Comparison of ENCODE assay signal across 17 cellular contexts in genomic region chr7:42082144-42082543, GRCh38.
DNase-seq lines count a peak whose midpoint lies in the region; ATAC-seq and TF ChIP-seq lines count a peak whose summit lies in the region.
"Had no signal": no experiment of that assay in that cellular context is flagged by ENCODE, and none has a peak within 500 bp of the region (broad histone marks: within the 10 kb centered on the region; RNA-seq: fewer than 3 reads in every experiment).

No MANE protein-coding gene starts in this region.

- TF ChIP-seq CTCF in WTC11 (IDR thresholded peaks at IDR 0.05), result no peak
- no peak for TF ChIP-seq CTCF in fibroblast of pulmonary artery (IDR thresholded peaks at IDR 0.05; ENCODE audit: low read length, missing control alignments)

- TF ChIP-seq POLR2A in GM18505 (IDR thresholded peaks at IDR 0.05; ENCODE audit: borderline replicate concordance, extremely low read depth, insufficient read depth, insufficient read length), result no peak

- H3K27me3 ChIP-seq in trophoblast cell (ENCODE audit: insufficient read depth, low read length), result no peaks in the 10 kb centered on the region
- H3K27me3 ChIP-seq: gastrocnemius medialis, upper lobe of left lung had no signal

- no CpG with 5 or more reads among the region's 8 CpGs for WGBS in trophoblast cell (ENCODE audit: extremely low coverage, insufficient coverage, insufficient read length)

- H3K23ac ChIP-seq in trophoblast cell (ENCODE audit: low read length), result no peak overlapping the region

- H2AFZ ChIP-seq in trophoblast cell (ENCODE audit: insufficient read depth, low read length, poor library complexity), result no peak overlapping the region

- peak overlapping the region; percentile 15 for H3K9ac ChIP-seq in trophoblast cell (ENCODE audit: low read length)

- peaks cover 3 to 6% of the 10 kb centered on the region in 2 experiments for H3K4me1 ChIP-seq in trophoblast cell (ENCODE audit: control insufficient read depth in 1 of 2, insufficient read depth in 2 of 2, low read length in 2 of 2)

- H2BK120ac ChIP-seq in trophoblast cell (ENCODE audit: insufficient read depth, low read length, poor library complexity), result no peak overlapping the region

- CTCF ChIA-PET in WTC11 (lab: Charles Lee), result no interaction called here

- H3K27ac ChIP-seq in trophoblast cell (ENCODE audit: low read depth, low read length), result no peak overlapping the region
- H3K27ac ChIP-seq: dorsolateral prefrontal cortex, gastrocnemius medialis, upper lobe of left lung had no signal

- peak overlapping the region; percentile 10; the same call in 1 of the 2 replicates for H3K27ac Mint-ChIP-seq in WTC11
- H3K27ac Mint-ChIP-seq: activated naive CD8-positive, alpha-beta T cell treated with anti-CD3 and anti-CD28 coated beads for 36 hours had no signal

- no peaks in the 10 kb centered on the region for H3K79me1 ChIP-seq in trophoblast cell (ENCODE audit: low read length)

- H3K4me3 Mint-ChIP-seq in WTC11, result no peak overlapping the region
- H3K4me3 Mint-ChIP-seq: activated naive CD8-positive, alpha-beta T cell treated with anti-CD3 and anti-CD28 coated beads for 36 hours had no signal

- no peak overlapping the region for H3K14ac ChIP-seq in trophoblast cell (ENCODE audit: low read length)

- peaks cover 3% of the 10 kb centered on the region for H3K9me3 Mint-ChIP-seq in WTC11
- H3K9me3 Mint-ChIP-seq: activated naive CD8-positive, alpha-beta T cell treated with anti-CD3 and anti-CD28 coated beads for 36 hours had no signal

- no peak for ATAC-seq in WTC11
- ATAC-seq in GM18505 (IDR thresholded peaks at IDR 0.05; ENCODE audit: unreplicated experiment), result no peak
- ATAC-seq: gastrocnemius medialis, Panc1 had no signal

- no peak overlapping the region for H4K12ac ChIP-seq in trophoblast cell (ENCODE audit: low read depth, low read length)

- H3K36me3 ChIP-seq in trophoblast cell (ENCODE audit: control insufficient read depth in 1 of 2, insufficient read depth in 2 of 2, low read length in 2 of 2), result no peaks in the 10 kb centered on the region
- H3K36me3 ChIP-seq: gastrocnemius medialis, upper lobe of left lung had no signal

- H3K4me1 Mint-ChIP-seq in WTC11, result peaks cover 30% of the 10 kb centered on the region
- H3K4me1 Mint-ChIP-seq: activated naive CD8-positive, alpha-beta T cell treated with anti-CD3 and anti-CD28 coated beads for 36 hours had no signal

- H3K4me2 ChIP-seq in trophoblast cell (ENCODE audit: low read length), result no peak overlapping the region

- no peak overlapping the region for H4K8ac ChIP-seq in trophoblast cell (ENCODE audit: low read depth, low read length)

- H2BK12ac ChIP-seq in trophoblast cell (ENCODE audit: low read length), result no peak overlapping the region

- POLR2A ChIA-PET in WTC11 (lab: Charles Lee), result no interaction called here

- no peaks in the 10 kb centered on the region for H3K79me2 ChIP-seq in trophoblast cell (ENCODE audit: control insufficient read depth, insufficient read depth, low read length, poor library complexity)

- H4K91ac ChIP-seq in trophoblast cell (ENCODE audit: low read depth, low read length), result no peak overlapping the region

- H3K9me3 ChIP-seq in trophoblast cell (ENCODE audit: insufficient read depth, low read depth, low read length), result no peaks in the 10 kb centered on the region
- H3K9me3 ChIP-seq: gastrocnemius medialis, upper lobe of left lung had no signal

- no peak overlapping the region for H2AK5ac ChIP-seq in trophoblast cell (ENCODE audit: low read length)

- H3K4me3 ChIP-seq in fibroblast of pulmonary artery (replicated peaks; ENCODE audit: low read depth, low read length), result no peak overlapping the region
- H3K4me3 ChIP-seq in trophoblast cell (ENCODE audit: low read depth, low read length), result peak overlapping the region; percentile 20
- H3K4me3 ChIP-seq: dorsolateral prefrontal cortex, gastrocnemius medialis, upper lobe of left lung had no signal

- peak; percentile 45 for DNase-seq in EL
- no peak for DNase-seq in WTC11 (ENCODE audit: low spot score)
- DNase-seq in fibroblast of pulmonary artery (ENCODE audit: low read depth), result peak; percentile 51
- no peak for DNase-seq in trophoblast cell
- DNase-seq in NCI-H510A (lab: John Stamatoyannopoulos, UW), result no peak
- DNase-seq in activated CD4-positive, alpha-beta T cell treated with anti-CD3 and anti-CD28 coated beads, Interleukin-2, amount 50 U/mL, for 1 hour, result no peak
- no peak for DNase-seq in NCI-H748 treated with DMSO at 0.1 percent for 48 hours (lab: John Stamatoyannopoulos, UW)
- DNase-seq: activated naive CD8-positive, alpha-beta T cell treated with anti-CD3 and anti-CD28 coated beads for 36 hours; C1 segment of cervical spinal cord; dorsolateral prefrontal cortex; gastrocnemius medialis; NCI-H1105; NCI-H510A treated with DMSO at 0.1 percent for 48 hours; stimulated activated CD4-positive, alpha-beta T cell treated with anti-CD3 and anti-CD28 coated beads, Interleukin-4, amount 100 ng/mL, for 24 hours; upper lobe of left lung had no signal

- H3K4ac ChIP-seq in trophoblast cell (ENCODE audit: low read depth, low read length), result no peak overlapping the region

- H3K27me3 Mint-ChIP-seq in WTC11 (ENCODE audit: low read depth), result peaks cover 11% of the 10 kb centered on the region

- no peak overlapping the region for H3K18ac ChIP-seq in trophoblast cell (ENCODE audit: low read length)

- no peak overlapping the region for H2BK5ac ChIP-seq in trophoblast cell (ENCODE audit: low read depth, low read length, poor library complexity)

- no peaks in the 10 kb centered on the region; the same call in 1 of the 2 replicates for H3K36me3 Mint-ChIP-seq in WTC11
- H3K36me3 Mint-ChIP-seq: activated naive CD8-positive, alpha-beta T cell treated with anti-CD3 and anti-CD28 coated beads for 36 hours had no signal

TF ChIP-seq in WTC11, 78 proteins besides CTCF, POLR2A, EP300 and RAD21 (continues in another document):
- TF ChIP-seq, protein P1, sequence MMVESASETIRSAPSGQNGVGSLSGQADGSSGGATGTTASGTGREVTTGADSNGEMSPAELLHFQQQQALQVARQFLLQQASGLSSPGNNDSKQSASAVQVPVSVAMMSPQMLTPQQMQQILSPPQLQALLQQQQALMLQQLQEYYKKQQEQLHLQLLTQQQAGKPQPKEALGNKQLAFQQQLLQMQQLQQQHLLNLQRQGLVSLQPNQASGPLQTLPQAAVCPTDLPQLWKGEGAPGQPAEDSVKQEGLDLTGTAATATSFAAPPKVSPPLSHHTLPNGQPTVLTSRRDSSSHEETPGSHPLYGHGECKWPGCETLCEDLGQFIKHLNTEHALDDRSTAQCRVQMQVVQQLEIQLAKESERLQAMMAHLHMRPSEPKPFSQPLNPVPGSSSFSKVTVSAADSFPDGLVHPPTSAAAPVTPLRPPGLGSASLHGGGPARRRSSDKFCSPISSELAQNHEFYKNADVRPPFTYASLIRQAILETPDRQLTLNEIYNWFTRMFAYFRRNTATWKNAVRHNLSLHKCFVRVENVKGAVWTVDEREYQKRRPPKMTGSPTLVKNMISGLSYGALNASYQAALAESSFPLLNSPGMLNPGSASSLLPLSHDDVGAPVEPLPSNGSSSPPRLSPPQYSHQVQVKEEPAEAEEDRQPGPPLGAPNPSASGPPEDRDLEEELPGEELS (CRISPR knock-in tag; IDR thresholded peaks at IDR 0.05), result no peak
- TF ChIP-seq TCF7 (CRISPR knock-in tag; IDR thresholded peaks at IDR 0.05; ENCODE audit: low read depth) (no peak), NR3C1 (CRISPR knock-in tag; conservative IDR thresholded peaks at IDR 0.05; ENCODE audit: low read depth) (no peak), KAT7 (CRISPR knock-in tag; IDR thresholded peaks at IDR 0.05; ENCODE audit: borderline replicate concordance) (no peak), ETV6 (CRISPR knock-in tag; IDR thresholded peaks at IDR 0.05) (no peak), ZBTB43 (CRISPR knock-in tag; IDR thresholded peaks at IDR 0.05) (no peak), EMX1 (CRISPR knock-in tag; IDR thresholded peaks at IDR 0.05) (no peak), NR2C2 (CRISPR knock-in tag; IDR thresholded peaks at IDR 0.05) (no peak)
- TF ChIP-seq, protein P2, sequence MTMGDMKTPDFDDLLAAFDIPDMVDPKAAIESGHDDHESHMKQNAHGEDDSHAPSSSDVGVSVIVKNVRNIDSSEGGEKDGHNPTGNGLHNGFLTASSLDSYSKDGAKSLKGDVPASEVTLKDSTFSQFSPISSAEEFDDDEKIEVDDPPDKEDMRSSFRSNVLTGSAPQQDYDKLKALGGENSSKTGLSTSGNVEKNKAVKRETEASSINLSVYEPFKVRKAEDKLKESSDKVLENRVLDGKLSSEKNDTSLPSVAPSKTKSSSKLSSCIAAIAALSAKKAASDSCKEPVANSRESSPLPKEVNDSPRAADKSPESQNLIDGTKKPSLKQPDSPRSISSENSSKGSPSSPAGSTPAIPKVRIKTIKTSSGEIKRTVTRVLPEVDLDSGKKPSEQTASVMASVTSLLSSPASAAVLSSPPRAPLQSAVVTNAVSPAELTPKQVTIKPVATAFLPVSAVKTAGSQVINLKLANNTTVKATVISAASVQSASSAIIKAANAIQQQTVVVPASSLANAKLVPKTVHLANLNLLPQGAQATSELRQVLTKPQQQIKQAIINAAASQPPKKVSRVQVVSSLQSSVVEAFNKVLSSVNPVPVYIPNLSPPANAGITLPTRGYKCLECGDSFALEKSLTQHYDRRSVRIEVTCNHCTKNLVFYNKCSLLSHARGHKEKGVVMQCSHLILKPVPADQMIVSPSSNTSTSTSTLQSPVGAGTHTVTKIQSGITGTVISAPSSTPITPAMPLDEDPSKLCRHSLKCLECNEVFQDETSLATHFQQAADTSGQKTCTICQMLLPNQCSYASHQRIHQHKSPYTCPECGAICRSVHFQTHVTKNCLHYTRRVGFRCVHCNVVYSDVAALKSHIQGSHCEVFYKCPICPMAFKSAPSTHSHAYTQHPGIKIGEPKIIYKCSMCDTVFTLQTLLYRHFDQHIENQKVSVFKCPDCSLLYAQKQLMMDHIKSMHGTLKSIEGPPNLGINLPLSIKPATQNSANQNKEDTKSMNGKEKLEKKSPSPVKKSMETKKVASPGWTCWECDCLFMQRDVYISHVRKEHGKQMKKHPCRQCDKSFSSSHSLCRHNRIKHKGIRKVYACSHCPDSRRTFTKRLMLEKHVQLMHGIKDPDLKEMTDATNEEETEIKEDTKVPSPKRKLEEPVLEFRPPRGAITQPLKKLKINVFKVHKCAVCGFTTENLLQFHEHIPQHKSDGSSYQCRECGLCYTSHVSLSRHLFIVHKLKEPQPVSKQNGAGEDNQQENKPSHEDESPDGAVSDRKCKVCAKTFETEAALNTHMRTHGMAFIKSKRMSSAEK (CRISPR knock-in tag; IDR thresholded peaks at IDR 0.05; ENCODE audit: borderline replicate concordance), result no peak

Comparison
In these comparisons a context has a peak if more than half of its experiments do, and no peak if none do; other contexts are left out.
1. DNase-seq: peak in EL (single experiment) and fibroblast of pulmonary artery (single experiment); none in WTC11 (single experiment), trophoblast cell (0 of 2), NCI-H510A (single experiment), activated CD4-positive, alpha-beta T cell treated with anti-CD3 and anti-CD28 coated beads, Interleukin-2, amount 50 U/mL, for 1 hour (single experiment) and NCI-H748 treated with DMSO at 0.1 percent for 48 hours (single experiment).